ENCODE assay signal across 21 cellular contexts in genomic region chr2:34291076-34291475, GRCh38.
DNase-seq lines count a peak whose midpoint lies in the region; ATAC-seq and TF ChIP-seq lines count a peak whose summit lies in the region.
"Had no signal": no experiment of that assay in that cellular context is flagged by ENCODE, and none has a peak within 500 bp of the region (broad histone marks: within the 10 kb centered on the region; RNA-seq: fewer than 3 reads in every experiment).

No MANE protein-coding gene starts in this region.

- no peaks in the 10 kb centered on the region for H3K9me3 ChIP-seq in right atrium auricular region
- H3K9me3 ChIP-seq: gastroesophageal sphincter, lower lobe of right lung, testis had no signal

- H3K4me3 ChIP-seq in right atrium auricular region: no peak overlapping the region
- H3K4me3 ChIP-seq: gastroesophageal sphincter, lower lobe of right lung, PC-9, testis had no signal

- no peak for TF ChIP-seq CTCF in right atrium auricular region (IDR thresholded peaks at IDR 0.05)

- DNase-seq in right atrium auricular region (ENCODE audit: low spot score) (no peak), NAMALWA (ENCODE audit: low spot score) (no peak), COLO668 (lab: John Stamatoyannopoulos, UW; ENCODE audit: unreplicated experiment) (no peak)
- DNase-seq: activated CD4-positive, alpha-beta T cell treated with anti-CD3 and anti-CD28 coated beads for 36 hours; activated naive CD4-positive, alpha-beta T cell treated with Interleukin-2 at 50 U/mL for 16 hours; lower lobe of right lung; NCI-H2081; NCI-H524 treated with DMSO at 0.1 percent for 48 hours; PC-9; stimulated activated CD4-positive, alpha-beta T cell treated with anti-CD3 and anti-CD28 coated beads, Interleukin-4, amount 100 ng/mL, for 24 hours; stimulated activated CD8-positive, alpha-beta memory T cell treated with anti-CD3 and anti-CD28 coated beads, Interleukin-4, amount 100 ng/mL, for 48 hours; T-helper 9 cell; testis had no signal

- no peaks in the 10 kb centered on the region for H3K4me1 ChIP-seq in right atrium auricular region
- H3K4me1 ChIP-seq: gastroesophageal sphincter, lower lobe of right lung, parathyroid adenoma, testis had no signal

- ATAC-seq in GM18520 (IDR thresholded peaks at IDR 0.05; ENCODE audit: unreplicated experiment) (peak; percentile 88), GM19463 (IDR thresholded peaks at IDR 0.05; ENCODE audit: unreplicated experiment) (peak; percentile 80), HG02884 (IDR thresholded peaks at IDR 0.05; ENCODE audit: unreplicated experiment) (peak; percentile 75), HG03575 (IDR thresholded peaks at IDR 0.05; ENCODE audit: extremely low read depth, insufficient number of reproducible peaks, low FRiP score, unreplicated experiment) (peak; percentile 75), HG02571 (IDR thresholded peaks at IDR 0.05; ENCODE audit: unreplicated experiment) (no peak)
- ATAC-seq: activated CD4-positive, alpha-beta T cell treated with anti-CD3 and anti-CD28 coated beads for 36 hours; gastroesophageal sphincter; HCT116; lower lobe of right lung had no signal

- no peaks in the 10 kb centered on the region for H3K27me3 ChIP-seq in right atrium auricular region
- H3K27me3 ChIP-seq: gastroesophageal sphincter, testis had no signal

- H3K36me3 ChIP-seq in right atrium auricular region: no peaks in the 10 kb centered on the region
- H3K36me3 ChIP-seq: gastroesophageal sphincter, lower lobe of right lung had no signal

- no peak overlapping the region for H3K27ac ChIP-seq in right atrium auricular region
- H3K27ac ChIP-seq: gastroesophageal sphincter, lower lobe of right lung, parathyroid adenoma, PC-9, testis had no signal
